ENCODE assay signal across 8 cellular contexts in genomic region chrX:103063918-103064434, GRCh38. TPM values are rescaled to one million over a fixed set of nuclear protein-coding genes. Genes with fewer than 3 reads are reported as not detected.
A peak's percentile ranks its signal among the peaks of the same experiment; 100 is the strongest.
DNase-seq lines count a peak whose midpoint lies in the region; ATAC-seq and TF ChIP-seq lines count a peak whose summit lies in the region.

Gene BEX1 (minus strand): TSS chrX:103064171. CDS start chrX:103063274, 897 bp downstream.

- 43% methylated on average over 8 of the region's 39 CpGs; no CpG with 5 or more reads in 1 of the 2 donors for WGBS in esophagus squamous epithelium, 2 donors
- WGBS in neuronal stem cell (ENCODE audit: extremely low coverage in 2 of 2, insufficient read length in 2 of 2, insufficient replicate concordance in 1 of 2), 2 donors = no CpG with 5 or more reads among the region's 39 CpGs

- H2BK120ac ChIP-seq in neuronal stem cell (ENCODE audit: low read depth, low read length) = no peak within 1 kb of the TSS

- DNase-seq in BJ (ENCODE audit: low read depth) (no peak), MG63 (no peak), SK-N-DZ (ENCODE audit: low spot score) (peak; percentile 78), esophagus squamous epithelium (lab: John Stamatoyannopoulos, UW) (no peak), neuronal stem cell (ENCODE audit: low spot score) (peak; percentile 43), HEK293T (ENCODE audit: extremely low spot score) (no peak), NCI-H226 (no peak)

- H3K36me3 ChIP-seq in BJ (ENCODE audit: control insufficient read depth, insufficient read depth, low read length) (no peaks in the 10 kb centered on the region), MG63 (no peaks in the 10 kb centered on the region), esophagus squamous epithelium (no peaks in the 10 kb centered on the region), neuronal stem cell (replicated peaks in 1 of 2; ENCODE audit: control insufficient read depth in 2 of 2, insufficient read depth in 2 of 2, low read length in 2 of 2) (peaks cover 0 to 4% of the 10 kb centered on the region in 2 donors)

- H3K4me1 ChIP-seq in esophagus squamous epithelium = peaks cover 0 to 8% (median 0%) of the 10 kb centered on the region in 3 donors
- peaks cover 0 to 3% of the 10 kb centered on the region in 2 donors for H3K4me1 ChIP-seq in neuronal stem cell (ENCODE audit: control insufficient read depth in 2 of 2, insufficient read depth in 1 of 2, low read depth in 1 of 2, low read length in 2 of 2)

- POLR2A ChIA-PET in BJ (lab: Charles Lee) (no interaction called here), HEK293T (lab: Yijun Ruan, JAX) (no interaction called here)

- H2AFZ ChIP-seq in neuronal stem cell (ENCODE audit: low read length) = peak within 1 kb of the TSS; percentile 87

- no peak for TF ChIP-seq POLR2A in esophagus squamous epithelium (IDR thresholded peaks at IDR 0.05)

- H4K91ac ChIP-seq in neuronal stem cell (ENCODE audit: low read depth, low read length, poor library complexity) = no peak within 1 kb of the TSS

- no peak within 1 kb of the TSS for H4K8ac ChIP-seq in neuronal stem cell (ENCODE audit: low read depth, low read length)

- no peak within 1 kb of the TSS for H3K4ac ChIP-seq in neuronal stem cell (ENCODE audit: low read length)

- H3K4me3 ChIP-seq in BJ (ENCODE audit: low read depth, low read length) (peak within 1 kb of the TSS; percentile 40), MG63 (no peak within 1 kb of the TSS), esophagus squamous epithelium (peak within 1 kb of the TSS in 3 of 4 donors; percentile 16 to 42 (median 30)), neuronal stem cell (ENCODE audit: low read length in 2 of 2) (peak within 1 kb of the TSS; percentile 53 to 91)

- no peak within 1 kb of the TSS for H2BK5ac ChIP-seq in neuronal stem cell (ENCODE audit: low read length)

- ATAC-seq in GM21423 (IDR thresholded peaks at IDR 0.05; ENCODE audit: unreplicated experiment) = no peak

- H2BK12ac ChIP-seq in neuronal stem cell (ENCODE audit: low read length) = no peak within 1 kb of the TSS

- no peaks in the 10 kb centered on the region for H3K79me1 ChIP-seq in neuronal stem cell (ENCODE audit: low read depth, low read length)

- H2BK15ac ChIP-seq in neuronal stem cell (ENCODE audit: low read length) = no peak within 1 kb of the TSS

- H3K27ac ChIP-seq in esophagus squamous epithelium (no peak within 1 kb of the TSS), neuronal stem cell (replicated peaks; ENCODE audit: low read length) (peak within 1 kb of the TSS; percentile 51)

- H3K4me2 ChIP-seq in neuronal stem cell (ENCODE audit: insufficient read depth, low read length, poor library complexity, severe bottlenecking) = peak within 1 kb of the TSS; percentile 45

- no peak within 1 kb of the TSS for H3K23ac ChIP-seq in neuronal stem cell (ENCODE audit: low read depth, low read length, poor library complexity)

- TF ChIP-seq CTCF in BJ (IDR thresholded peaks at IDR 0.05; ENCODE audit: insufficient read depth, low read depth, low read length) = no peak
- TF ChIP-seq CTCF in esophagus squamous epithelium (IDR thresholded peaks at IDR 0.05) = no peak

- peak within 1 kb of the TSS; percentile 80 for H3K18ac ChIP-seq in neuronal stem cell (ENCODE audit: low read length)

- CTCF ChIA-PET in BJ (lab: Yijun Ruan, JAX) = no interaction called here
- CTCF ChIA-PET in HEK293T (lab: Yijun Ruan, JAX) = no interaction called here

- no peaks in the 10 kb centered on the region for H3K9me3 ChIP-seq in MG63
- no peaks in the 10 kb centered on the region for H3K9me3 ChIP-seq in esophagus squamous epithelium
- H3K9me3 ChIP-seq in neuronal stem cell (replicated peaks in 1 of 2; ENCODE audit: control insufficient read depth in 2 of 2, insufficient read depth in 1 of 2, low read depth in 1 of 2, low read length in 2 of 2) = no peaks in the 10 kb centered on the region

- peak within 1 kb of the TSS; percentile 84 for H3K9ac ChIP-seq in neuronal stem cell (ENCODE audit: low read depth, low read length, poor library complexity)

- no peak within 1 kb of the TSS for H2AK5ac ChIP-seq in neuronal stem cell (ENCODE audit: low read depth, low read length)

- H3K14ac ChIP-seq in neuronal stem cell (ENCODE audit: low read length) = no peak within 1 kb of the TSS

- intact Hi-C loops in esophagus squamous epithelium (cut with DNase I) = no loop called here

- H3K27me3 ChIP-seq in BJ (ENCODE audit: control insufficient read depth, insufficient read depth, low read length) (no peaks in the 10 kb centered on the region), MG63 (no peaks in the 10 kb centered on the region), esophagus squamous epithelium (no peaks in the 10 kb centered on the region), neuronal stem cell (ENCODE audit: control insufficient read depth in 3 of 3, insufficient read depth in 3 of 3, low read depth in 1 of 3, low read length in 3 of 3) (no peaks in the 10 kb centered on the region)

TF ChIP-seq in HEK293T, 16 proteins besides CTCF, POLR2A, EP300 and RAD21:
- TF ChIP-seq TARDBP (IDR thresholded peaks at IDR 0.05) = no peak
- TF ChIP-seq LEF1 (IDR thresholded peaks at IDR 0.05; ENCODE audit: borderline replicate concordance) = no peak
- TF ChIP-seq SUZ12 (IDR thresholded peaks at IDR 0.05) = no peak
- TF ChIP-seq PKNOX1 (IDR thresholded peaks at IDR 0.05) = no peak
- TF ChIP-seq HDGF (IDR thresholded peaks at IDR 0.05; ENCODE audit: borderline replicate concordance) = no peak
- no peak for TF ChIP-seq FOXK2 (IDR thresholded peaks at IDR 0.05)
- no peak for TF ChIP-seq BHLHE40 (IDR thresholded peaks at IDR 0.05; ENCODE audit: borderline replicate concordance)
- no peak for TF ChIP-seq L3MBTL2 (conservative IDR thresholded peaks at IDR 0.05)
- no peak for TF ChIP-seq SP1 (IDR thresholded peaks at IDR 0.05)
- TF ChIP-seq ZNF384 (IDR thresholded peaks at IDR 0.05) = no peak
- TF ChIP-seq ARNT (IDR thresholded peaks at IDR 0.05) = no peak
- no peak for TF ChIP-seq FOXM1 (IDR thresholded peaks at IDR 0.05; ENCODE audit: borderline replicate concordance)
- TF ChIP-seq ELF4 (IDR thresholded peaks at IDR 0.05) = no peak
- no peak for TF ChIP-seq CTBP1 (IDR thresholded peaks at IDR 0.05; ENCODE audit: borderline replicate concordance)
- no peak for TF ChIP-seq FOXA1 (IDR thresholded peaks at IDR 0.05)
- TF ChIP-seq NFRKB (IDR thresholded peaks at IDR 0.05) = no peak

RNA-seq across cellular contexts. Expression of gene BEX1, which starts in this region (rescaled TPM):
- polyA plus RNA-seq in BJ (2011; rRNA removed) = 23.9 and 38.6 TPM in 2 replicates
- 3.9 and 6.9 TPM in 2 replicates for polyA minus RNA-seq in BJ (2011; rRNA and poly(A)+ RNA removed)
- 10.9 and 12.3 TPM in 2 replicates for total RNA-seq in MG63 (2014; rRNA removed; shearing (Covaris generic); ENCODE audit: low replicate concordance)
- polyA plus RNA-seq in SK-N-DZ (2014; cell fraction: cytosol; rRNA removed) = 132 and 142 TPM in 2 replicates
- 82.7 and 109 TPM in 2 replicates for polyA plus RNA-seq in SK-N-DZ (2014; cell fraction: nucleus; rRNA removed)
- 1 to 10 TPM in 1 of 4 donors, not detected in 3; 1.9 TPM for total RNA-seq in esophagus squamous epithelium
- 106 TPM for polyA plus RNA-seq in neuronal stem cell (2013, experiment 1 of 2)
- 105 TPM for polyA plus RNA-seq in neuronal stem cell (2013, experiment 2 of 2)

Comparison
In these comparisons a context has a peak if more than half of its experiments do, and no peak if none do; other contexts are left out.
1. DNase-seq: peak in SK-N-DZ (single experiment) and neuronal stem cell (single experiment); none in BJ (single experiment), MG63 (single experiment), esophagus squamous epithelium (single experiment), HEK293T (single experiment) and NCI-H226 (single experiment).